Comparison of ENCODE assay signal across 21 cellular contexts in genomic region chr1:41053324-41053723, GRCh38. TPM values are rescaled to one million over a fixed set of nuclear protein-coding genes. Genes with fewer than 3 reads are reported as not detected.
DNase-seq lines count a peak whose midpoint lies in the region; ATAC-seq, FAIRE-seq and TF ChIP-seq lines count a peak whose summit lies in the region.
"Had no signal": no experiment of that assay in that cellular context is flagged by ENCODE, and none has a peak within 500 bp of the region (broad histone marks: within the 10 kb centered on the region; RNA-seq: fewer than 3 reads in every experiment).

No MANE protein-coding gene starts in this region.

- 79% methylated on average over 2 of the region's 2 CpGs for whole genome bisulfite sequencing in GM12878 (ENCODE audit: insufficient coverage, insufficient replicate concordance, low lambda C conversion rate, missing lambda C conversion rate)

- H3K79me2 ChIP-seq in GM12878 (ENCODE audit: control insufficient read depth, insufficient read depth, low read length), result no peaks in the 10 kb centered on the region

- CTCF ChIA-PET in GM12878 (lab: Yijun Ruan, JAX), result no interaction called here

- H3K4me3 ChIP-seq in NB4 (ENCODE audit: low read depth, low read length) (no peak overlapping the region), GM12878 (no peak overlapping the region), mucosa of descending colon (no peak overlapping the region)
- H3K4me3 ChIP-seq: testis had no signal

- peak overlapping the region; percentile 91 for H3K27ac Mint-ChIP-seq in nephron progenitor cell

- H3K4me1 Mint-ChIP-seq in nephron progenitor cell, result no peaks in the 10 kb centered on the region
- H3K4me1 Mint-ChIP-seq: neural crest cell had no signal

- TF ChIP-seq CTCF in NB4 (IDR thresholded peaks at IDR 0.05; ENCODE audit: low read depth, low read length) (no peak), GM12878 (IDR thresholded peaks at IDR 0.05 in 2 of 3, conservative IDR thresholded peaks at IDR 0.05 in 1 of 3; ENCODE audit: control insufficient read depth in 2 of 3, extremely low read depth in 1 of 3, insufficient read depth in 1 of 3, low read depth in 3 of 3, low read length in 3 of 3) (no peak), nephron progenitor cell (IDR thresholded peaks at IDR 0.05) (no peak), mucosa of descending colon (IDR thresholded peaks at IDR 0.05) (no peak)

- FAIRE-seq in GM12891 (lab: Jason Lieb, UNC) (no peak), GM12878 (lab: Jason Lieb, UNC) (no peak)
- FAIRE-seq: keratinocyte, RCC 7860 had no signal

- in situ Hi-C loops in GM12878 (cut with MboI), result no loop called here

- intact Hi-C loops in GM12878 (cut with micrococcal nuclease; ENCODE audit: unreplicated experiment), result no loop called here
- intact Hi-C loops in mucosa of descending colon (cut with DNase I, micrococcal nuclease), result no loop called here

- no peak overlapping the region for H3K9ac ChIP-seq in GM12878 (ENCODE audit: control insufficient read depth, insufficient read depth, low read length)

- H2AFZ ChIP-seq in GM12878 (ENCODE audit: control insufficient read depth, low read depth, low read length), result no peak overlapping the region

- TF ChIP-seq POLR2A in GM12891 (IDR thresholded peaks at IDR 0.05; ENCODE audit: low read depth, low read length), result no peak
- no peak for TF ChIP-seq POLR2A in NB4 (IDR thresholded peaks at IDR 0.05; ENCODE audit: extremely low read depth, insufficient read length)
- no peak for TF ChIP-seq POLR2A in GM12878 (IDR thresholded peaks at IDR 0.05; ENCODE audit: low read depth, low read length)

- H4K20me1 ChIP-seq in GM12878 (ENCODE audit: control insufficient read depth, insufficient read depth), result no peaks in the 10 kb centered on the region

- H3K9me3 ChIP-seq in GM12878 (replicated peaks; ENCODE audit: control insufficient read depth, insufficient read depth, low read length) (no peaks in the 10 kb centered on the region), mucosa of descending colon (no peaks in the 10 kb centered on the region)
- H3K9me3 ChIP-seq: BE2C, testis had no signal

- H3K4me2 ChIP-seq in GM12878 (ENCODE audit: control insufficient read depth, insufficient read depth), result no peak overlapping the region

- ATAC-seq in GM12878 (no peak; the same call in 2 of the 3 replicates), mucosa of descending colon (no peak), HG03196 (IDR thresholded peaks at IDR 0.05; ENCODE audit: unreplicated experiment) (no peak)

- no peak for DNase-seq in GM12891 (ENCODE audit: insufficient read length, low spot score)
- peak; percentile 84 for DNase-seq in NB4 (ENCODE audit: low read depth)
- no peak for DNase-seq in GM12878 (ENCODE audit: low read depth, low spot score)
- no peak for DNase-seq in nephron progenitor cell
- no peak for DNase-seq in mucosa of descending colon
- no peak for DNase-seq in COLO668 (lab: John Stamatoyannopoulos, UW; ENCODE audit: unreplicated experiment)
- no peak for DNase-seq in activated CD4-positive, CD25-positive, alpha-beta regulatory T cell (lab: John Stamatoyannopoulos, UW)
- DNase-seq: activated CD4-positive, alpha-beta T cell treated with anti-CD3 and anti-CD28 coated beads, Interleukin-2, amount 50 U/mL, for 48 hours; activated naive CD4-positive, alpha-beta T cell treated with Interleukin-2 at 50 U/mL for 16 hours; activated T-cell treated with anti-CD3 and anti-CD28 coated beads for 4 hours; aorta; BE2C; NCI-H1048; NCI-H69; stimulated activated CD4-positive, alpha-beta T cell treated with anti-CD3 and anti-CD28 coated beads, Interleukin-12 subunit alpha, Interleukin-12 subunit beta, amount 100 ng/mL, for 4 hours; SW 1271; testis had no signal

- RAD21 ChIA-PET in GM12878 (lab: Charles Lee; ENCODE audit: unreplicated experiment), result no interaction called here

- no peak for TF ChIP-seq EP300 in GM12878 (IDR thresholded peaks at IDR 0.05; ENCODE audit: borderline replicate concordance in 1 of 2, control insufficient read depth in 1 of 2, low read depth in 2 of 2, low read length in 2 of 2)

- SMC1A ChIA-PET in GM12878 (lab: Charles Lee; ENCODE audit: uncharacterized antibody, unreplicated experiment), result no interaction called here

- POLR2A ChIA-PET in GM12878 (lab: Charles Lee), result no interaction called here

- H3K9me3 Mint-ChIP-seq in nephron progenitor cell, result no peaks in the 10 kb centered on the region
- H3K9me3 Mint-ChIP-seq: neural crest cell had no signal

- no peak overlapping the region for H3K27ac ChIP-seq in GM12878 (ENCODE audit: control insufficient read depth, insufficient read depth)
- H3K27ac ChIP-seq: testis had no signal

- H3K4me1 ChIP-seq in GM12878 (ENCODE audit: control insufficient read depth, insufficient read depth, low read length), result peaks cover 4% of the 10 kb centered on the region; the same call in 1 of the 2 replicates
- no peaks in the 10 kb centered on the region for H3K4me1 ChIP-seq in mucosa of descending colon (ENCODE audit: low read depth)
- H3K4me1 ChIP-seq: BE2C, testis had no signal

- peaks cover 75% of the 10 kb centered on the region for H3K36me3 Mint-ChIP-seq in nephron progenitor cell (ENCODE audit: low read depth)

- H3K27me3 Mint-ChIP-seq in nephron progenitor cell (ENCODE audit: low read depth, poor library complexity), result no peaks in the 10 kb centered on the region

- peaks cover 3 to 9% of the 10 kb centered on the region in 2 experiments; a peak in 3 of 4 replicates for H3K36me3 ChIP-seq in GM12878 (ENCODE audit: control insufficient read depth in 2 of 2, insufficient read depth in 2 of 2, low read length in 1 of 2)
- no peaks in the 10 kb centered on the region for H3K36me3 ChIP-seq in mucosa of descending colon (ENCODE audit: low read depth)
- H3K36me3 ChIP-seq: BE2C had no signal

- no peak for TF ChIP-seq RAD21 in GM12878 (IDR thresholded peaks at IDR 0.05; ENCODE audit: insufficient read depth, low read depth, low read length)

- H3K27me3 ChIP-seq in GM12878 (replicated peaks in 1 of 2; ENCODE audit: control insufficient read depth in 2 of 2, insufficient read depth in 2 of 2, low read length in 1 of 2), result no peaks in the 10 kb centered on the region
- H3K27me3 ChIP-seq: BE2C, testis had no signal

- no peak overlapping the region for H3K4me3 Mint-ChIP-seq in nephron progenitor cell
- H3K4me3 Mint-ChIP-seq: neural crest cell had no signal

- BruUV-seq in GM12878 (replicated peaks; lab: Mats Ljungman, UMichigan), result no TSS peak

TF ChIP-seq in GM12891, 5 proteins besides CTCF, POLR2A, EP300 and RAD21:
- TF ChIP-seq POU2F2 (IDR thresholded peaks at IDR 0.05; ENCODE audit: low read depth, low read length) (no peak), PAX5 (IDR thresholded peaks at IDR 0.05; ENCODE audit: insufficient read depth, low read length, severe bottlenecking) (no peak), SPI1 (IDR thresholded peaks at IDR 0.05; ENCODE audit: low read depth, low read length) (peak; percentile 90), TAF1 (IDR thresholded peaks at IDR 0.05; ENCODE audit: low read depth, low read length) (no peak)

TF ChIP-seq in GM12878, 131 proteins besides CTCF, POLR2A, EP300 and RAD21:
- TF ChIP-seq SPI1 (IDR thresholded peaks at IDR 0.05; ENCODE audit: borderline replicate concordance, insufficient read depth, low read depth, low read length) (peak; percentile 83), SP1 (IDR thresholded peaks at IDR 0.05; ENCODE audit: low read depth, low read length) (no peak)
TF ChIP-seq in GM12878: peak in this region for 1.

RNA-seq across cellular contexts. Expression of gene SLFNL1, which starts 31.8 kb away (rescaled TPM):
- polyA plus RNA-seq in GM12891 (2012; ENCODE audit: low read depth, missing spikeins), result 0.23 TPM
- total RNA-seq in GM12878 (2013; cell fraction: nucleolus; rRNA removed), result 4.3 and 4.8 TPM in 2 replicates
- total RNA-seq in GM12878 (2014; rRNA removed) (0.11 and 0.22 TPM in 2 replicates), GM12878 (2014; rRNA removed; fragmentation: Illumina TruSeq; extraction: Trizol) (0.13 and 0.23 TPM in 2 replicates), GM12878 (2021) (0.18 and 0.24 TPM in 2 replicates), mucosa of descending colon (under 1 TPM; 0.29 to 0.82 (median 0.41) TPM)
- polyA plus RNA-seq in GM12878 (2011; ENCODE audit: low read depth), result 0.12 TPM
- polyA plus RNA-seq in GM12878 (2011; rRNA removed) (0.16 and 0.18 TPM in 2 replicates), GM12878 (2014; fragmentation: Illumina TruSeq; extraction: Trizol) (0.10 TPM in 1 of 2 replicates, not detected in the other), GM12878 (2014; fragmentation: Nextera tagmentation; extraction: Ambion mirVana) (not detected), GM12878 (2014; rRNA removed) (0.05 and 0.20 TPM in 2 replicates), GM12878 (2016; fragmentation: Nextera tagmentation; extraction: Ambion mirVana) (under 1 TPM; 0.55 to 0.98 TPM)
- 0.12 and 0.19 TPM in 2 replicates for polyA plus RNA-seq in GM12878 (2011; cell fraction: cytosol; rRNA removed)
- polyA plus RNA-seq in GM12878 (2011; cell fraction: nucleus; rRNA removed), result 1.1 and 1.2 TPM in 2 replicates
- 0.17 and 0.46 TPM in 2 replicates for polyA plus RNA-seq in GM12878 (2012)
- polyA minus RNA-seq in GM12878 (2011; rRNA and poly(A)+ RNA removed), result 0.59 and 1.3 TPM in 2 replicates
- polyA minus RNA-seq in GM12878 (2011; cell fraction: cytosol; rRNA and poly(A)+ RNA removed), result not detected in 2 replicates
- polyA minus RNA-seq in GM12878 (2011; cell fraction: nucleus; rRNA and poly(A)+ RNA removed), result 1.6 and 3.3 TPM in 2 replicates
- polyA plus RNA-seq: keratinocyte had no signal
